In the genomic region with DNA sequence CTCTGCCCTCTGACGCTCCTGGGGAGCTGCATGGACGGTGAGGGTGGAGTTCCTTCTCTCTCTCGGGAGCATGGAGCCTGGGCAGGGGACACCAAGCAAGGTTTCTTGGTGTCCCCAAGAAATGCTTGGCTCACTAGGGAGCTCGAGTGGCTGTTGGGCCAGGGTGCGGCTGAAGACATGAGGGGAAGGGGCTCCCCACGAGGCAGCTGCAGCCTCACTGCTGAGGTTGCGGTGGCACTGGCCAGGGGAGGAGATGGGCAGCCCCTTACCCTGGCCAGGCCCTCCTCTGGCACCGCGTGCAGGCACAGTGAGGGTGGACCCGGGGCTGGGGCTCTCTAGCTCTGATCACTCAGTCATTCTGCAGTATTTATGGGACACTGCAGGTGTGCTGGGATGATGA, we compare ENCODE assay signal across 1 cellular context.
TF ChIP-seq lines count a peak whose summit lies in the region.

No MANE protein-coding gene starts in this region.

TF ChIP-seq in HepG2, 621 proteins besides CTCF, POLR2A, EP300 and RAD21:
- TF ChIP-seq, protein P1, sequence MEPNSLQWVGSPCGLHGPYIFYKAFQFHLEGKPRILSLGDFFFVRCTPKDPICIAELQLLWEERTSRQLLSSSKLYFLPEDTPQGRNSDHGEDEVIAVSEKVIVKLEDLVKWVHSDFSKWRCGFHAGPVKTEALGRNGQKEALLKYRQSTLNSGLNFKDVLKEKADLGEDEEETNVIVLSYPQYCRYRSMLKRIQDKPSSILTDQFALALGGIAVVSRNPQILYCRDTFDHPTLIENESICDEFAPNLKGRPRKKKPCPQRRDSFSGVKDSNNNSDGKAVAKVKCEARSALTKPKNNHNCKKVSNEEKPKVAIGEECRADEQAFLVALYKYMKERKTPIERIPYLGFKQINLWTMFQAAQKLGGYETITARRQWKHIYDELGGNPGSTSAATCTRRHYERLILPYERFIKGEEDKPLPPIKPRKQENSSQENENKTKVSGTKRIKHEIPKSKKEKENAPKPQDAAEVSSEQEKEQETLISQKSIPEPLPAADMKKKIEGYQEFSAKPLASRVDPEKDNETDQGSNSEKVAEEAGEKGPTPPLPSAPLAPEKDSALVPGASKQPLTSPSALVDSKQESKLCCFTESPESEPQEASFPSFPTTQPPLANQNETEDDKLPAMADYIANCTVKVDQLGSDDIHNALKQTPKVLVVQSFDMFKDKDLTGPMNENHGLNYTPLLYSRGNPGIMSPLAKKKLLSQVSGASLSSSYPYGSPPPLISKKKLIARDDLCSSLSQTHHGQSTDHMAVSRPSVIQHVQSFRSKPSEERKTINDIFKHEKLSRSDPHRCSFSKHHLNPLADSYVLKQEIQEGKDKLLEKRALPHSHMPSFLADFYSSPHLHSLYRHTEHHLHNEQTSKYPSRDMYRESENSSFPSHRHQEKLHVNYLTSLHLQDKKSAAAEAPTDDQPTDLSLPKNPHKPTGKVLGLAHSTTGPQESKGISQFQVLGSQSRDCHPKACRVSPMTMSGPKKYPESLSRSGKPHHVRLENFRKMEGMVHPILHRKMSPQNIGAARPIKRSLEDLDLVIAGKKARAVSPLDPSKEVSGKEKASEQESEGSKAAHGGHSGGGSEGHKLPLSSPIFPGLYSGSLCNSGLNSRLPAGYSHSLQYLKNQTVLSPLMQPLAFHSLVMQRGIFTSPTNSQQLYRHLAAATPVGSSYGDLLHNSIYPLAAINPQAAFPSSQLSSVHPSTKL (CRISPR knock-in tag; IDR thresholded peaks at IDR 0.05): no peak
- TF ChIP-seq ERF (CRISPR knock-in tag; IDR thresholded peaks at IDR 0.05) (no peak), ZNF460 (CRISPR knock-in tag; IDR thresholded peaks at IDR 0.05; ENCODE audit: borderline replicate concordance) (no peak), CAMTA2 (CRISPR knock-in tag; IDR thresholded peaks at IDR 0.05; ENCODE audit: borderline replicate concordance) (no peak), ZNF235 (CRISPR knock-in tag; IDR thresholded peaks at IDR 0.05; ENCODE audit: borderline replicate concordance) (no peak), ZSCAN29 (CRISPR knock-in tag; conservative IDR thresholded peaks at IDR 0.05) (no peak), ZNF772 (CRISPR knock-in tag; IDR thresholded peaks at IDR 0.05) (no peak), NONO (IDR thresholded peaks at IDR 0.05) (no peak), NONO (CRISPR knock-in tag; conservative IDR thresholded peaks at IDR 0.05) (no peak), THYN1 (CRISPR knock-in tag; IDR thresholded peaks at IDR 0.05; ENCODE audit: borderline replicate concordance, low read depth) (no peak), ZBTB7A (CRISPR knock-in tag; IDR thresholded peaks at IDR 0.05) (no peak), FOXK2 (IDR thresholded peaks at IDR 0.05) (no peak), ZNF530 (CRISPR knock-in tag; IDR thresholded peaks at IDR 0.05; ENCODE audit: low read depth) (no peak), SIN3B (IDR thresholded peaks at IDR 0.05; ENCODE audit: low read length) (no peak), ZKSCAN1 (IDR thresholded peaks at IDR 0.05; ENCODE audit: low read length) (no peak)
- TF ChIP-seq, protein P2, sequence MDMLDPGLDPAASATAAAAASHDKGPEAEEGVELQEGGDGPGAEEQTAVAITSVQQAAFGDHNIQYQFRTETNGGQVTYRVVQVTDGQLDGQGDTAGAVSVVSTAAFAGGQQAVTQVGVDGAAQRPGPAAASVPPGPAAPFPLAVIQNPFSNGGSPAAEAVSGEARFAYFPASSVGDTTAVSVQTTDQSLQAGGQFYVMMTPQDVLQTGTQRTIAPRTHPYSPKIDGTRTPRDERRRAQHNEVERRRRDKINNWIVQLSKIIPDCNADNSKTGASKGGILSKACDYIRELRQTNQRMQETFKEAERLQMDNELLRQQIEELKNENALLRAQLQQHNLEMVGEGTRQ (IDR thresholded peaks at IDR 0.05; ENCODE audit: low read depth, low read length): no peak
- TF ChIP-seq, protein P2 (CRISPR knock-in tag; IDR thresholded peaks at IDR 0.05; ENCODE audit: borderline replicate concordance): no peak
TF ChIP-seq in HepG2: peak in this region for 0.
